26 cellular contexts compared by ENCODE assay signal in genomic region chr2:48065971-48066370, GRCh38.
"Had no signal": no experiment of that assay in that cellular context is flagged by ENCODE, and none has a peak within 500 bp of the region (broad histone marks: within the 10 kb centered on the region; RNA-seq: fewer than 3 reads in every experiment).

No MANE protein-coding gene starts in this region.

- ATAC-seq: activated CD4-positive, alpha-beta T cell treated with anti-CD3 and anti-CD28 coated beads for 36 hours; activated CD8-positive, alpha-beta T cell treated with anti-CD3 and anti-CD28 coated beads for 36 hours; activated T-cell treated with anti-CD3 and anti-CD28 coated beads, Interleukin-2, amount 50 U/mL, for 72 hours; K562; Panc1; Right ventricle myocardium inferior; SK-N-SH treated with all-trans-retinoic acid at 6 μM for 48 hours had no signal

- H3K4me3 Mint-ChIP-seq: activated CD4-positive, alpha-beta T cell treated with anti-CD3 and anti-CD28 coated beads for 36 hours; activated CD8-positive, alpha-beta T cell treated with anti-CD3 and anti-CD28 coated beads for 36 hours; activated naive CD8-positive, alpha-beta T cell treated with anti-CD3 and anti-CD28 coated beads, Interleukin-2, amount 10 ng/mL, durations not matched to agents 7 days and 5 days; activated T-cell treated with anti-CD3 and anti-CD28 coated beads, Interleukin-2, amount 50 U/mL, for 72 hours; T-helper 1 cell treated with Interleukin-12 subunit alpha and Interleukin-12 subunit beta and Interleukin-4 antibody, amounts not matched to agents 30 μg/mL and 1 μg/mL, for 36 hours had no signal

- H3K36me3 Mint-ChIP-seq: activated naive CD8-positive, alpha-beta T cell treated with anti-CD3 and anti-CD28 coated beads, Interleukin-2, amount 10 ng/mL, durations not matched to agents 7 days and 5 days had no signal

- DNase-seq: activated CD4-positive, alpha-beta T cell treated with anti-CD3 and anti-CD28 coated beads for 36 hours; activated CD8-positive, alpha-beta memory T cell treated with anti-CD3 and anti-CD28 coated beads, Interleukin-2, amount 50 U/mL, for 4 hours; activated CD8-positive, alpha-beta T cell treated with anti-CD3 and anti-CD28 coated beads for 36 hours; activated gamma-delta T cell treated with Interleukin-2 at 50 U/mL for 16 hours; activated naive CD4-positive, alpha-beta T cell treated with anti-CD3 and anti-CD28 coated beads, Interleukin-2, amount 50 U/mL, for 16 hours; activated naive CD8-positive, alpha-beta T cell treated with anti-CD3 and anti-CD28 coated beads, Interleukin-2, amount 10 ng/mL, durations not matched to agents 7 days and 5 days; activated T-cell treated with anti-CD3 and anti-CD28 coated beads, Interleukin-2, amount 50 U/mL, for 72 hours; adrenal gland; anterior cingulate cortex; Karpas-422; NCI-H1105 treated with DMSO at 0.1 percent for 48 hours; NCI-H1436 treated with DMSO at 0.1 percent for 48 hours; NCI-H187; NCI-H2081; NCI-H510A treated with DMSO at 0.1 percent for 48 hours; NCI-H69; NK-92 treated with Interleukin-12 subunit alpha and Interleukin-12 subunit beta, amount 100 ng/mL, for 24 hours; OCI-M1; RPMI8226; WERI-Rb-1 had no signal

- H3K9me3 Mint-ChIP-seq: activated CD8-positive, alpha-beta T cell treated with anti-CD3 and anti-CD28 coated beads for 36 hours; activated naive CD8-positive, alpha-beta T cell treated with anti-CD3 and anti-CD28 coated beads, Interleukin-2, amount 10 ng/mL, durations not matched to agents 7 days and 5 days; activated T-cell treated with anti-CD3 and anti-CD28 coated beads, Interleukin-2, amount 50 U/mL, for 72 hours; activated T-helper 2 cell treated with anti-CD3 and anti-CD28 coated beads, Interferon-gamma antibody, Interleukin-2, Interleukin-4, amounts not matched to agents 10 μg/mL and 5 μg/mL and 100 μg/mL, durations not matched to agents 14 hours and 24 hours and 36 hours; T-helper 1 cell treated with Interleukin-12 subunit alpha and Interleukin-12 subunit beta and Interleukin-4 antibody, amounts not matched to agents 30 μg/mL and 1 μg/mL, for 36 hours had no signal

- H3K4me1 Mint-ChIP-seq: activated CD4-positive, alpha-beta T cell treated with anti-CD3 and anti-CD28 coated beads for 36 hours; activated naive CD8-positive, alpha-beta T cell treated with anti-CD3 and anti-CD28 coated beads, Interleukin-2, amount 10 ng/mL, durations not matched to agents 7 days and 5 days had no signal

- H3K27ac Mint-ChIP-seq: activated CD4-positive, alpha-beta T cell treated with anti-CD3 and anti-CD28 coated beads for 36 hours; activated CD8-positive, alpha-beta T cell treated with anti-CD3 and anti-CD28 coated beads for 36 hours; activated naive CD8-positive, alpha-beta T cell treated with anti-CD3 and anti-CD28 coated beads, Interleukin-2, amount 10 ng/mL, durations not matched to agents 7 days and 5 days; activated T-cell treated with anti-CD3 and anti-CD28 coated beads, Interleukin-2, amount 50 U/mL, for 72 hours; activated T-helper 2 cell treated with anti-CD3 and anti-CD28 coated beads, Interferon-gamma antibody, Interleukin-2, Interleukin-4, amounts not matched to agents 10 μg/mL and 5 μg/mL and 100 μg/mL, durations not matched to agents 14 hours and 24 hours and 36 hours; T-helper 1 cell treated with Interleukin-12 subunit alpha and Interleukin-12 subunit beta and Interleukin-4 antibody, amounts not matched to agents 30 μg/mL and 1 μg/mL, for 36 hours had no signal
